17 cellular contexts compared by ENCODE assay signal in the genomic region with DNA sequence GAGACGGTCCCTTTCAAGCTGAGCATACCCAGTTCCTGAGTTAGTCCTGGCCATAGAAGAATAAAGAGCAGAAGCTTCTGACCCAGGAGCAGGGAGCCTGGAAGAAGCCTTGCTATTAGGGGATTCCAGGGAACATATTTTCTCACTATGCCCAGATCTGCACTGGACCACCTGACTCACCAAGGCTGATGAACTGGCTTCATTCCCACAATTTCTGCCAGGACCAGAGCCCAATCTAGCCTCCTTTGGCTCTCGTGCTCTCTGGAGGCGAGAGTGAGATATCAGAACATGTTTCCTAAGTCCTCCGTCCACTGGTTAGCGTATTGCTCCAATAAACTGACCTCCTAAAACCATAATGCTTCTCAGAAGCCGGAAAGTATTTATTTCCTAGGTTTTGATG.
DNase-seq lines count a peak whose midpoint lies in the region; ATAC-seq and TF ChIP-seq lines count a peak whose summit lies in the region.
"Had no signal": no experiment of that assay in that cellular context is flagged by ENCODE, and none has a peak within 500 bp of the region (broad histone marks: within the 10 kb centered on the region; RNA-seq: fewer than 3 reads in every experiment).

No MANE protein-coding gene starts in this region.

- peak; percentile 18 for DNase-seq in AG10803 (ENCODE audit: low read depth)
- no peak for DNase-seq in WERI-Rb-1
- peak; percentile 20 for DNase-seq in fibroblast of mammary gland (ENCODE audit: low read depth)
- peak; percentile 29 for DNase-seq in retinal pigment epithelial cell (ENCODE audit: low read depth)
- no peak for DNase-seq in NCI-H2081 treated with DMSO at 0.1 percent for 48 hours (lab: John Stamatoyannopoulos, UW)
- DNase-seq in effector CD4-positive, alpha-beta T cell, result no peak
- DNase-seq: 8988T; CD4-positive, CD25-positive, alpha-beta regulatory T cell; CD8-positive, alpha-beta memory T cell; COR-L47; DMS 273 treated with DMSO at 0.1 percent for 48 hours; DMS53; DND-41; EL; H9 had no signal

- H3K36me3 ChIP-seq in WERI-Rb-1, result no peaks in the 10 kb centered on the region; the same call in none of the 2 replicates
- H3K36me3 ChIP-seq: BE2C had no signal

- no peak overlapping the region for H3K4me3 ChIP-seq in AG10803 (ENCODE audit: low read length)
- H3K4me3 ChIP-seq in WERI-Rb-1 (ENCODE audit: low read depth, low read length), result no peak overlapping the region
- no peak overlapping the region for H3K4me3 ChIP-seq in fibroblast of mammary gland (ENCODE audit: control insufficient read depth, low read depth, low read length)
- no peak overlapping the region for H3K4me3 ChIP-seq in retinal pigment epithelial cell (ENCODE audit: low read length)

- peak overlapping the region; percentile 50 for H3K27ac ChIP-seq in WERI-Rb-1

- H3K9me3 ChIP-seq in WERI-Rb-1 (ENCODE audit: severe bottlenecking), result peaks cover 7% of the 10 kb centered on the region
- H3K9me3 ChIP-seq: BE2C had no signal

- no peaks in the 10 kb centered on the region for H3K27me3 ChIP-seq in WERI-Rb-1 (ENCODE audit: insufficient read depth, low read depth, severe bottlenecking)

- ATAC-seq in HG03135 (IDR thresholded peaks at IDR 0.05; ENCODE audit: unreplicated experiment), result no peak

- TF ChIP-seq CTCF in AG10803 (conservative IDR thresholded peaks at IDR 0.05; ENCODE audit: low read length), result no peak
- TF ChIP-seq CTCF in WERI-Rb-1 (IDR thresholded peaks at IDR 0.05; ENCODE audit: low read depth, low read length), result no peak
- no peak for TF ChIP-seq CTCF in fibroblast of mammary gland (conservative IDR thresholded peaks at IDR 0.05; ENCODE audit: control insufficient read depth, insufficient read depth, low read depth, low read length)
- no peak for TF ChIP-seq CTCF in retinal pigment epithelial cell (conservative IDR thresholded peaks at IDR 0.05; ENCODE audit: low read depth, low read length)

Comparison
In these comparisons a context has a peak if more than half of its experiments do, and no peak if none do; other contexts are left out.
1. DNase-seq: peak in AG10803 (single experiment), fibroblast of mammary gland (single experiment) and retinal pigment epithelial cell (single experiment); none in WERI-Rb-1 (single experiment), NCI-H2081 treated with DMSO at 0.1 percent for 48 hours (single experiment) and effector CD4-positive, alpha-beta T cell (single experiment).